ENCODE assay signal across 8 cellular contexts in the genomic region with DNA sequence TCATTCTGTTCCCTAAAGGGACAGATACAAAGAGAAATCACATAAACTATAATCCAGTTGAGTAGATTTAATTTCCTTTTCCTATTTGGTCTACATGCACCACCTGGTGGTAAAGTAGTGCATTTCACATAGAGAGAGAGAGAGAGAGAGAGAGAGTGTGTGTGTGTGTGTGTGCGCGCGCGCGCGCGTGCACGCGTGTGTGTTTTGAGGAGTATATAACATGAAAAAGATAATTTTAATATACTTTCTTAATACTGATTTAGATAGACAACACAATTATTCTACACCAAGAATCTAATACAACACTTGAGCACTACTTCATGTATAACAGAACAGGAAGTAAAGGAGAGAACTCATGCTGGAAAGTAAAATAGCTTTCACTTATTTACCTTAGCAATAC. TPM values are rescaled to one million over a fixed set of nuclear protein-coding genes. Genes with fewer than 3 reads are reported as not detected.
DNase-seq lines count a peak whose midpoint lies in the region; TF ChIP-seq lines count a peak whose summit lies in the region.

No MANE protein-coding gene starts in this region.

- no peak overlapping the region for H3K23ac ChIP-seq in mesenchymal stem cell (ENCODE audit: low read length in 2 of 2)

- H3K18ac ChIP-seq in mesenchymal stem cell (ENCODE audit: low read depth in 1 of 2, low read length in 2 of 2): no peak overlapping the region

- H3K79me2 ChIP-seq in MM.1S (ENCODE audit: low read length): no peaks in the 10 kb centered on the region

- H3K27ac ChIP-seq in MM.1S (ENCODE audit: low read length) (no peak overlapping the region), mesenchymal stem cell (ENCODE audit: low read length, poor library complexity, severe bottlenecking) (no peak overlapping the region)

- H3K4me3 ChIP-seq in MM.1S (ENCODE audit: low read length) (no peak overlapping the region), mesenchymal stem cell (ENCODE audit: insufficient read depth in 1 of 2, low read depth in 1 of 2, low read length in 2 of 2) (peak overlapping the region in 1 of 2 experiments; percentile 84)

- H3K9me3 ChIP-seq in MM.1S (replicated peaks; ENCODE audit: insufficient read depth, low read length) (no peaks in the 10 kb centered on the region), mesenchymal stem cell (ENCODE audit: control insufficient read depth, low read length) (no peaks in the 10 kb centered on the region)

- no peak overlapping the region for H4K8ac ChIP-seq in mesenchymal stem cell (ENCODE audit: low read length)

- H3K9ac ChIP-seq in MM.1S (ENCODE audit: low read length) (no peak overlapping the region), mesenchymal stem cell (ENCODE audit: low read length) (peak overlapping the region; percentile 100)

- H3K4me3 Mint-ChIP-seq in T-helper 2 cell treated with Interferon-gamma antibody and Interleukin-4, amounts not matched to agents 5 μg/mL and 100 μg/mL, for 36 hours: peak overlapping the region; percentile 2

- no peaks in the 10 kb centered on the region for H3K4me1 ChIP-seq in MM.1S (ENCODE audit: low read length)
- H3K4me1 ChIP-seq in mesenchymal stem cell (ENCODE audit: control insufficient read depth, insufficient read depth, low read depth, low read length): no peaks in the 10 kb centered on the region

- no peaks in the 10 kb centered on the region for H4K20me1 ChIP-seq in MM.1S (ENCODE audit: insufficient read depth, low read length)

- H3K9me2 ChIP-seq in MM.1S (replicated peaks; ENCODE audit: insufficient read depth, low read length): no peaks in the 10 kb centered on the region

- TF ChIP-seq CTCF in MM.1S (IDR thresholded peaks at IDR 0.05; ENCODE audit: low read length): peak; percentile 87

- H2BK5ac ChIP-seq in mesenchymal stem cell (ENCODE audit: low read depth, low read length, poor library complexity, severe bottlenecking): no peak overlapping the region

- no peaks in the 10 kb centered on the region for H3K27me3 ChIP-seq in MM.1S (replicated peaks; ENCODE audit: insufficient read depth, low read length)
- no peaks in the 10 kb centered on the region for H3K27me3 ChIP-seq in mesenchymal stem cell (ENCODE audit: control insufficient read depth in 1 of 2, insufficient read depth in 1 of 2, low read length in 2 of 2)

- H3K4ac ChIP-seq in mesenchymal stem cell (ENCODE audit: low read depth in 1 of 2, low read length in 2 of 2): no peak overlapping the region

- H2BK12ac ChIP-seq in mesenchymal stem cell (ENCODE audit: low read length in 2 of 2): no peak overlapping the region

- no peaks in the 10 kb centered on the region for H3K9me3 Mint-ChIP-seq in T-helper 2 cell treated with Interferon-gamma antibody and Interleukin-4, amounts not matched to agents 5 μg/mL and 100 μg/mL, for 36 hours

- no peak overlapping the region for H4K91ac ChIP-seq in mesenchymal stem cell (ENCODE audit: low read length)

- WGBS in mesenchymal stem cell: no CpG with 5 or more reads among the region's 9 CpGs

- no peak overlapping the region for H2AK5ac ChIP-seq in mesenchymal stem cell (ENCODE audit: low read length, severe bottlenecking)

- H2BK15ac ChIP-seq in mesenchymal stem cell (ENCODE audit: low read depth, poor library complexity, severe bottlenecking): no peak overlapping the region

- H3K14ac ChIP-seq in mesenchymal stem cell (ENCODE audit: low read length in 2 of 2): no peak overlapping the region

- H3K4me2 ChIP-seq in MM.1S (ENCODE audit: low read depth, low read length): 0 out of 2 replicates have a peak overlapping the region, but pooled peaks have one; percentile 0
- no peak overlapping the region for H3K4me2 ChIP-seq in mesenchymal stem cell (ENCODE audit: low read length, poor library complexity, severe bottlenecking)

- peaks cover 15% of the 10 kb centered on the region for H3K27me3 Mint-ChIP-seq in T-helper 2 cell treated with Interferon-gamma antibody and Interleukin-4, amounts not matched to agents 5 μg/mL and 100 μg/mL, for 36 hours (ENCODE audit: low read depth)

- H3K4me1 Mint-ChIP-seq in T-helper 2 cell treated with Interferon-gamma antibody and Interleukin-4, amounts not matched to agents 5 μg/mL and 100 μg/mL, for 36 hours (ENCODE audit: low read depth): peaks cover 4% of the 10 kb centered on the region

- H3K27ac Mint-ChIP-seq in T-helper 2 cell treated with Interferon-gamma antibody and Interleukin-4, amounts not matched to agents 5 μg/mL and 100 μg/mL, for 36 hours: peak overlapping the region; percentile 19

- no peaks in the 10 kb centered on the region for H3K79me1 ChIP-seq in mesenchymal stem cell (replicated peaks; ENCODE audit: low read length, poor library complexity, severe bottlenecking)

- peak; percentile 4 to 59 (median 17) for DNase-seq in stimulated activated naive CD4-positive, alpha-beta T cell (lab: John Stamatoyannopoulos, UW)
- no peak for DNase-seq in stimulated activated naive CD4-positive, alpha-beta T cell treated with Interleukin-2 at 50 U/mL for 16 hours (lab: John Stamatoyannopoulos, UW)
- DNase-seq in MM.1S: peak; percentile 57
- DNase-seq in T-helper 2 cell treated with Interferon-gamma antibody and Interleukin-4, amounts not matched to agents 5 μg/mL and 100 μg/mL, for 36 hours (ENCODE audit: low spot score): no peak
- peak; percentile 1 for DNase-seq in effector CD8-positive, alpha-beta T cell (lab: John Stamatoyannopoulos, UW)
- peak; percentile 54 for DNase-seq in mesenchymal stem cell
- peak; percentile 80 for DNase-seq in superior temporal gyrus (ENCODE audit: extremely low spot score)
- DNase-seq in KG1 (lab: John Stamatoyannopoulos, UW): no peak

- no peaks in the 10 kb centered on the region for H3F3A ChIP-seq in MM.1S (ENCODE audit: insufficient read depth, low read length)

- H3K36me3 Mint-ChIP-seq in T-helper 2 cell treated with Interferon-gamma antibody and Interleukin-4, amounts not matched to agents 5 μg/mL and 100 μg/mL, for 36 hours (ENCODE audit: low read depth): no peaks in the 10 kb centered on the region

- H2BK120ac ChIP-seq in mesenchymal stem cell (ENCODE audit: low read depth, low read length): no peak overlapping the region

- peak overlapping the region; percentile 26; the same call in 1 of the 2 replicates for H2AFZ ChIP-seq in MM.1S (ENCODE audit: low read length)
- H2AFZ ChIP-seq in mesenchymal stem cell (ENCODE audit: low read depth, low read length): no peak overlapping the region

- H3K36me3 ChIP-seq in MM.1S (replicated peaks; ENCODE audit: insufficient read depth, low read length): no peaks in the 10 kb centered on the region
- H3K36me3 ChIP-seq in mesenchymal stem cell (ENCODE audit: control insufficient read depth in 1 of 2, insufficient read depth in 2 of 2, low read depth in 1 of 2, low read length in 2 of 2): peaks cover 0 to 30% of the 10 kb centered on the region in 2 experiments

RNA-seq across cellular contexts. Expression of gene FGF7, which starts 1.1 kb away (rescaled TPM):
- 30.7 TPM for polyA plus RNA-seq in mesenchymal stem cell (2013, experiment 1 of 2)
- polyA plus RNA-seq in mesenchymal stem cell (2013, experiment 2 of 2): 30.1 TPM

Comparison
In these comparisons a context has a peak if more than half of its experiments do, and no peak if none do; other contexts are left out.
1. DNase-seq: peak in stimulated activated naive CD4-positive, alpha-beta T cell (6 of 6), MM.1S (single experiment), effector CD8-positive, alpha-beta T cell (single experiment), mesenchymal stem cell (single experiment) and superior temporal gyrus (single experiment); none in stimulated activated naive CD4-positive, alpha-beta T cell treated with Interleukin-2 at 50 U/mL for 16 hours (single experiment), T-helper 2 cell treated with Interferon-gamma antibody and Interleukin-4, amounts not matched to agents 5 μg/mL and 100 μg/mL, for 36 hours (single experiment) and KG1 (single experiment).